ENCODE assay signal across 8 cellular contexts in genomic region chr3:183254816-183255730, GRCh38. TPM values are rescaled to one million over a fixed set of nuclear protein-coding genes. Genes with fewer than 3 reads are reported as not detected.
DNase-seq lines count a peak whose midpoint lies in the region; ATAC-seq, FAIRE-seq and TF ChIP-seq lines count a peak whose summit lies in the region.

No MANE protein-coding gene starts in this region.

- H3K36me3 ChIP-seq in kidney (ENCODE audit: control insufficient read depth in 1 of 2, insufficient read depth in 2 of 2, low read length in 2 of 2): no peaks in the 10 kb centered on the region

- H3K9ac ChIP-seq in kidney (ENCODE audit: low read length in 2 of 2): peak overlapping the region; percentile 41 to 61

- POLR2A ChIA-PET in AG04449 (lab: Yijun Ruan, JAX): no interaction called here
- POLR2A ChIA-PET in HEK293T (lab: Yijun Ruan, JAX): no interaction called here

- peak overlapping the region; percentile 88 for H3K27ac Mint-ChIP-seq in activated naive CD8-positive, alpha-beta T cell treated with anti-CD3 and anti-CD28 coated beads, Interleukin-2, amount 50 U/mL, for 24 hours
- H3K27ac Mint-ChIP-seq in stimulated activated naive CD8-positive, alpha-beta T cell treated with anti-CD3 and anti-CD28 coated beads, Interleukin-15, amount 100 ng/mL, for 72 hours: peak overlapping the region in 1 of 2 donors; percentile 61

- no peaks in the 10 kb centered on the region for H3K9me3 ChIP-seq in kidney (ENCODE audit: control insufficient read depth in 1 of 2, low read length in 2 of 2)

- no peaks in the 10 kb centered on the region for H3K9me3 Mint-ChIP-seq in activated naive CD8-positive, alpha-beta T cell treated with anti-CD3 and anti-CD28 coated beads, Interleukin-2, amount 50 U/mL, for 24 hours
- H3K9me3 Mint-ChIP-seq in stimulated activated naive CD8-positive, alpha-beta T cell treated with anti-CD3 and anti-CD28 coated beads, Interleukin-15, amount 100 ng/mL, for 72 hours: no peaks in the 10 kb centered on the region

- H3K27ac ChIP-seq in kidney (ENCODE audit: low read depth in 2 of 2, low read length in 2 of 2): peak overlapping the region; percentile 89 to 94

- CTCF ChIA-PET in AG04449 (lab: Yijun Ruan, JAX) (interaction anchor here (1.3 to 2.4 kb wide), 3 partner anchors 64 to 71 kb away, joined by 3 to 6 read pairs (median 4); no protein-coding TSS in a partner anchor), HEK293T (lab: Yijun Ruan, JAX) (no interaction called here)

- H3K4me3 ChIP-seq in AG04449 (ENCODE audit: low read depth, low read length): peak overlapping the region; percentile 69
- H3K4me3 ChIP-seq in kidney (ENCODE audit: low read length in 2 of 2): peak overlapping the region; percentile 59 to 92

- peak overlapping the region; percentile 90 for H3K4me3 Mint-ChIP-seq in activated naive CD8-positive, alpha-beta T cell treated with anti-CD3 and anti-CD28 coated beads, Interleukin-2, amount 50 U/mL, for 24 hours
- peak overlapping the region; percentile 75 to 78 for H3K4me3 Mint-ChIP-seq in stimulated activated naive CD8-positive, alpha-beta T cell treated with anti-CD3 and anti-CD28 coated beads, Interleukin-15, amount 100 ng/mL, for 72 hours

- intact Hi-C loops in kidney (cut with DNase I): no loop called here

- DNase-seq in AG04449 (ENCODE audit: low read depth, low spot score) (no peak), HEK293T (ENCODE audit: extremely low spot score) (peak; percentile 14), kidney (no peak), pons (ENCODE audit: low spot score) (no peak), NCI-H524 treated with DMSO at 0.1 percent for 48 hours (lab: John Stamatoyannopoulos, UW) (no peak), SKM-1 treated with dmso at 0.1 percent for 144 hours (lab: John Stamatoyannopoulos, UW; ENCODE audit: unreplicated experiment) (no peak)
- DNase-seq in activated naive CD8-positive, alpha-beta T cell treated with anti-CD3 and anti-CD28 coated beads, Interleukin-2, amount 50 U/mL, for 24 hours: peak; percentile 20
- DNase-seq in stimulated activated naive CD8-positive, alpha-beta T cell treated with anti-CD3 and anti-CD28 coated beads, Interleukin-15, amount 100 ng/mL, for 72 hours: no peak

- H3K4me1 ChIP-seq in kidney (ENCODE audit: control insufficient read depth in 1 of 2, insufficient read depth in 1 of 2, low read depth in 1 of 2, low read length in 2 of 2): peaks cover 0 to 4% of the 10 kb centered on the region in 2 donors

- TF ChIP-seq CTCF in AG04449 (IDR thresholded peaks at IDR 0.05; ENCODE audit: insufficient read depth, low read length, missing control alignments) (no peak), kidney (IDR thresholded peaks at IDR 0.05; ENCODE audit: borderline replicate concordance, extremely low read depth, insufficient read depth) (no peak)

- peak; percentile 53 for ATAC-seq in activated naive CD8-positive, alpha-beta T cell treated with anti-CD3 and anti-CD28 coated beads, Interleukin-2, amount 50 U/mL, for 24 hours
- peak; percentile 13 for ATAC-seq in stimulated activated naive CD8-positive, alpha-beta T cell treated with anti-CD3 and anti-CD28 coated beads, Interleukin-15, amount 100 ng/mL, for 72 hours

- FAIRE-seq in kidney (lab: Jason Lieb, UNC): no peak

- peaks cover 51% of the 10 kb centered on the region for H3K4me1 Mint-ChIP-seq in activated naive CD8-positive, alpha-beta T cell treated with anti-CD3 and anti-CD28 coated beads, Interleukin-2, amount 50 U/mL, for 24 hours
- peaks cover 12% of the 10 kb centered on the region for H3K4me1 Mint-ChIP-seq in stimulated activated naive CD8-positive, alpha-beta T cell treated with anti-CD3 and anti-CD28 coated beads, Interleukin-15, amount 100 ng/mL, for 72 hours

- peaks cover 10% of the 10 kb centered on the region for H3K27me3 Mint-ChIP-seq in activated naive CD8-positive, alpha-beta T cell treated with anti-CD3 and anti-CD28 coated beads, Interleukin-2, amount 50 U/mL, for 24 hours
- peaks cover 56% of the 10 kb centered on the region for H3K27me3 Mint-ChIP-seq in stimulated activated naive CD8-positive, alpha-beta T cell treated with anti-CD3 and anti-CD28 coated beads, Interleukin-15, amount 100 ng/mL, for 72 hours

- peaks cover 47% of the 10 kb centered on the region for H3K36me3 Mint-ChIP-seq in activated naive CD8-positive, alpha-beta T cell treated with anti-CD3 and anti-CD28 coated beads, Interleukin-2, amount 50 U/mL, for 24 hours (ENCODE audit: low read depth)

TF ChIP-seq in HEK293T, 16 proteins besides CTCF, POLR2A, EP300 and RAD21:
- TF ChIP-seq SUZ12 (IDR thresholded peaks at IDR 0.05) (no peak), FOXA1 (IDR thresholded peaks at IDR 0.05) (no peak), FOXM1 (IDR thresholded peaks at IDR 0.05; ENCODE audit: borderline replicate concordance) (no peak), FOXK2 (IDR thresholded peaks at IDR 0.05) (no peak), LEF1 (IDR thresholded peaks at IDR 0.05; ENCODE audit: borderline replicate concordance) (no peak), SP1 (IDR thresholded peaks at IDR 0.05) (no peak)

RNA-seq across cellular contexts. Expression of gene B3GNT5, which starts 2.0 kb away (rescaled TPM):
- total RNA-seq in kidney: 9.9 TPM
- polyA plus RNA-seq in kidney (ENCODE audit: insufficient read depth, low read depth, low replicate concordance): 2.4 TPM

Comparison
In these comparisons a context has a peak if more than half of its experiments do, and no peak if none do; other contexts are left out.
1. DNase-seq: peak in HEK293T (single experiment) and activated naive CD8-positive, alpha-beta T cell treated with anti-CD3 and anti-CD28 coated beads, Interleukin-2, amount 50 U/mL, for 24 hours (single experiment); none in AG04449 (single experiment), kidney (single experiment), stimulated activated naive CD8-positive, alpha-beta T cell treated with anti-CD3 and anti-CD28 coated beads, Interleukin-15, amount 100 ng/mL, for 72 hours (0 of 2), pons (single experiment), NCI-H524 treated with DMSO at 0.1 percent for 48 hours (single experiment) and SKM-1 treated with dmso at 0.1 percent for 144 hours (single experiment).